Comparison of ENCODE assay signal across 18 cellular contexts in genomic region chr2:98579926-98580325, GRCh38.
"Had no signal": no experiment of that assay in that cellular context is flagged by ENCODE, and none has a peak within 500 bp of the region (broad histone marks: within the 10 kb centered on the region; RNA-seq: fewer than 3 reads in every experiment).

No MANE protein-coding gene starts in this region.

- H3K4me1 Mint-ChIP-seq: mesothelial cell of epicardium, nephron had no signal

- ATAC-seq: gastrocnemius medialis; heart right ventricle; left lung; lower lobe of right lung; psoas muscle; stimulated activated naive CD8-positive, alpha-beta T cell treated with anti-CD3 and anti-CD28 coated beads, Interleukin-15, Interleukin-2, amounts not matched to agents 100 U/mL and 50 U/mL, for 24 hours had no signal

- H3K27ac Mint-ChIP-seq: mesothelial cell of epicardium, nephron had no signal

- DNase-seq: cortex of kidney; effector CD8-positive, alpha-beta T cell; gastrocnemius medialis; heart right ventricle; hypothalamus; left lung; lower lobe of right lung; occipital lobe; retina; sigmoid colon; stimulated activated naive CD8-positive, alpha-beta T cell treated with anti-CD3 and anti-CD28 coated beads, Interleukin-15, Interleukin-2, amounts not matched to agents 100 U/mL and 50 U/mL, for 24 hours; tibial artery; upper lobe of left lung; uterus had no signal

- H3K4me3 Mint-ChIP-seq: memory B cell, mesothelial cell of epicardium, nephron had no signal

- H3K9me3 Mint-ChIP-seq: memory B cell, mesothelial cell of epicardium, nephron had no signal

- H3K27me3 Mint-ChIP-seq: memory B cell had no signal
